ENCODE assay signal across 16 cellular contexts in the genomic region with DNA sequence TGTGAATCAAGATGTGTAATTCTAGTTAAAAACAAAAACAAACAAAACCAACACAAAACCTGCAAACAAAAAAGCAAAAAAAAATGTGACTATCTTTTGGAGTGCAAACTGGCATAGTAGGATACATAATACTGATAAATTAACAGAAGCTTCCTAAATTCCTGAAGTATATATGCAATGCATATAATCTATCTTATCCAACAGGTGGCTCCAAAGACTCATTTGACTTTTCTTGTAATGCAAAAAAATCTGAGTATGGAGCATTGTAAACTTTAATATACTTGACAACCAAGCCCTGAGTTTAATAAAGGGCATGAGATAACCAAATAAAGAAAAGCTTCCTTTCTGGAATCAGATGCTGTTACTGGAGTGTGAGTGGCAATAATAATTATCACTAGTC.
DNase-seq lines count a peak whose midpoint lies in the region; ATAC-seq, FAIRE-seq and TF ChIP-seq lines count a peak whose summit lies in the region.
"Had no signal": no experiment of that assay in that cellular context is flagged by ENCODE, and none has a peak within 500 bp of the region (broad histone marks: within the 10 kb centered on the region; RNA-seq: fewer than 3 reads in every experiment).

No MANE protein-coding gene starts in this region.

- TF ChIP-seq CTCF in OCI-LY1 (IDR thresholded peaks at IDR 0.05; ENCODE audit: low read length) = peak; percentile 13; the same call in 1 of the 2 replicates
- peak; percentile 47 for TF ChIP-seq CTCF in hepatocyte (IDR thresholded peaks at IDR 0.05; ENCODE audit: poor library complexity)

- no peak for ATAC-seq in HG02852 (IDR thresholded peaks at IDR 0.05; ENCODE audit: unreplicated experiment)
- ATAC-seq: left cardiac atrium had no signal

- no peak overlapping the region for H2AFZ ChIP-seq in OCI-LY1 (ENCODE audit: low read length)
- H2AFZ ChIP-seq in hepatocyte = no peak overlapping the region

- no peak overlapping the region for H3K4me3 ChIP-seq in OCI-LY1 (ENCODE audit: low read depth, low read length, poor library complexity, severe bottlenecking)
- H3K4me3 ChIP-seq in hepatocyte = no peak overlapping the region
- H3K4me3 ChIP-seq: prostate gland had no signal

- H3K9me2 ChIP-seq in OCI-LY1 (ENCODE audit: low read depth, low read length) (no peaks in the 10 kb centered on the region), hepatocyte (replicated peaks; ENCODE audit: insufficient read depth) (no peaks in the 10 kb centered on the region)

- H3F3A ChIP-seq in OCI-LY1 (ENCODE audit: insufficient read depth, low read length) = no peaks in the 10 kb centered on the region

- DNase-seq in COLO829 (ENCODE audit: low spot score) (peak; percentile 59), HTR-8/SVneo (ENCODE audit: insufficient read length, low spot score) (peak; percentile 1), hepatocyte (ENCODE audit: low spot score) (peak; percentile 8), DMS79 (lab: John Stamatoyannopoulos, UW) (no peak), mucosa of gallbladder (ENCODE audit: low spot score) (no peak)
- DNase-seq: activated CD8-positive, alpha-beta memory T cell treated with anti-CD3 and anti-CD28 coated beads for 24 hours; activated effector memory CD4-positive, alpha-beta T cell treated with Interleukin-2 at 50 U/mL for 16 hours; amygdala; left cardiac atrium; SHP77 had no signal

- H3K9ac ChIP-seq in OCI-LY1 (ENCODE audit: low read length) = no peak overlapping the region

- H4K20me1 ChIP-seq in OCI-LY1 (ENCODE audit: insufficient read depth, low read length) (no peaks in the 10 kb centered on the region), hepatocyte (ENCODE audit: insufficient read depth, poor library complexity, severe bottlenecking) (no peaks in the 10 kb centered on the region)

- H3K4me2 ChIP-seq in OCI-LY1 (ENCODE audit: low read length) (no peak overlapping the region), hepatocyte (no peak overlapping the region)

- H3K27me3 ChIP-seq in OCI-LY1 (ENCODE audit: insufficient read depth, low read length) (no peaks in the 10 kb centered on the region), hepatocyte (no peaks in the 10 kb centered on the region)

- no peak for FAIRE-seq in HTR-8/SVneo (lab: Jason Lieb, UNC)
- FAIRE-seq: colon, GM18507, TTC549 had no signal

- H3K79me2 ChIP-seq in OCI-LY1 (ENCODE audit: insufficient read depth, low read length) (no peaks in the 10 kb centered on the region), hepatocyte (no peaks in the 10 kb centered on the region)

- no peaks in the 10 kb centered on the region for H3K36me3 ChIP-seq in OCI-LY1 (ENCODE audit: insufficient read depth, low read length)
- no peaks in the 10 kb centered on the region for H3K36me3 ChIP-seq in hepatocyte (replicated peaks; ENCODE audit: insufficient read depth, low read depth)
- H3K36me3 ChIP-seq: prostate gland had no signal

- H3K27ac ChIP-seq in OCI-LY1 (ENCODE audit: low read depth, low read length, poor library complexity, severe bottlenecking) (no peak overlapping the region), hepatocyte (no peak overlapping the region)
- H3K27ac ChIP-seq: prostate gland had no signal

- H3K4me1 ChIP-seq in OCI-LY1 (ENCODE audit: insufficient read depth, low read length, severe bottlenecking) (no peaks in the 10 kb centered on the region), hepatocyte (ENCODE audit: insufficient read depth) (no peaks in the 10 kb centered on the region)
- H3K4me1 ChIP-seq: prostate gland had no signal

- H3K9me3 ChIP-seq in OCI-LY1 (ENCODE audit: low read length) (no peaks in the 10 kb centered on the region), hepatocyte (ENCODE audit: low read depth) (no peaks in the 10 kb centered on the region)
- H3K9me3 ChIP-seq: prostate gland had no signal

Comparison
In these comparisons a context has a peak if more than half of its experiments do, and no peak if none do; other contexts are left out.
1. DNase-seq: peak in COLO829 (single experiment), HTR-8/SVneo (single experiment) and hepatocyte (single experiment); none in DMS79 (single experiment) and mucosa of gallbladder (single experiment).